In genomic region chr18:58476521-58477210, GRCh38 we compare ENCODE assay signal across 1 cellular context.
TF ChIP-seq lines count a peak whose summit lies in the region.

No MANE protein-coding gene starts in this region.

TF ChIP-seq in HepG2, 621 proteins besides CTCF, POLR2A, EP300 and RAD21 (continued from another document):
- TF ChIP-seq ZC3H4 (CRISPR knock-in tag; IDR thresholded peaks at IDR 0.05; ENCODE audit: borderline replicate concordance) (no peak), ATAD3A (CRISPR knock-in tag; IDR thresholded peaks at IDR 0.05) (no peak), BATF2 (CRISPR knock-in tag; IDR thresholded peaks at IDR 0.05) (no peak), FOXP4 (CRISPR knock-in tag; IDR thresholded peaks at IDR 0.05) (no peak), LRRFIP1 (CRISPR knock-in tag; conservative IDR thresholded peaks at IDR 0.05) (no peak), KDM1A (CRISPR knock-in tag; IDR thresholded peaks at IDR 0.05) (no peak), NFIB (CRISPR knock-in tag; IDR thresholded peaks at IDR 0.05; ENCODE audit: borderline replicate concordance) (no peak), KLF15 (CRISPR knock-in tag; IDR thresholded peaks at IDR 0.05; ENCODE audit: borderline replicate concordance) (no peak)
TF ChIP-seq in HepG2: peak in this region for 0.
